In genomic region chr4:44725166-44725565, GRCh38 we compare ENCODE assay signal across 8 cellular contexts. TPM values are rescaled to one million over a fixed set of nuclear protein-coding genes. Genes with fewer than 3 reads are reported as not detected.
DNase-seq lines count a peak whose midpoint lies in the region; ATAC-seq and TF ChIP-seq lines count a peak whose summit lies in the region.

No MANE protein-coding gene starts in this region.

- no TSS peak for BruUV-seq in Panc1 (replicated peaks; lab: Mats Ljungman, UMichigan)

- no peak for ATAC-seq in Panc1

- in situ Hi-C loops in Panc1 (cut with HindIII; ENCODE audit: low pct_unique_long_range_greater_than_20kb, low sequenced_read_pairs) = no loop called here

- H3K9me3 ChIP-seq in Panc1 (ENCODE audit: control insufficient read depth, insufficient read depth, low read depth, low read length) (no peaks in the 10 kb centered on the region), sigmoid colon (no peaks in the 10 kb centered on the region)

- DNase-seq in GM12864 (ENCODE audit: low read depth) (peak; percentile 4), Panc1 (ENCODE audit: low read depth, low spot score) (no peak), epithelial cell of prostate (ENCODE audit: low read depth, low spot score) (no peak), sigmoid colon (no peak), lower leg skin (ENCODE audit: low spot score in 2 of 2) (no peak), hypothalamus (lab: John Stamatoyannopoulos, UW) (no peak), hepatic stellate cell (ENCODE audit: low spot score) (no peak), HT-29 (ENCODE audit: low spot score) (no peak)

- TF ChIP-seq CTCF in GM12864 (IDR thresholded peaks at IDR 0.05; ENCODE audit: low read depth, low read length, missing control alignments) (no peak), Panc1 (IDR thresholded peaks at IDR 0.05) (no peak), sigmoid colon (IDR thresholded peaks at IDR 0.05) (no peak), lower leg skin (IDR thresholded peaks at IDR 0.05) (no peak)

- intact Hi-C loops in Panc1 (cut with micrococcal nuclease; ENCODE audit: unreplicated experiment) = no loop called here
- intact Hi-C loops in sigmoid colon (cut with DNase I) = loop anchor here (5.0 kb wide), 1 partner anchor 48 kb away; the partner anchor contains the start of gene GUF1
- intact Hi-C loops in lower leg skin (cut with DNase I; ENCODE audit: low total_unique reads) = no loop called here

- peaks cover 4% of the 10 kb centered on the region; the same call in 1 of the 2 replicates for H3K4me1 ChIP-seq in Panc1 (ENCODE audit: control insufficient read depth, insufficient read depth, low read length)
- H3K4me1 ChIP-seq in sigmoid colon = peaks cover 0 to 29% (median 15%) of the 10 kb centered on the region in 4 donors

- 43 to 58% methylated on average over 6 of the region's 6 CpGs for WGBS in sigmoid colon, 2 donors
- 34 to 41% methylated on average over 6 of the region's 6 CpGs for WGBS in lower leg skin, 2 donors

- CTCF ChIA-PET in Panc1 (lab: Charles Lee) = no interaction called here

- POLR2A ChIA-PET in Panc1 (lab: Charles Lee) = no interaction called here

- H3K36me3 ChIP-seq in Panc1 (ENCODE audit: control insufficient read depth, insufficient read depth, low read length) = no peaks in the 10 kb centered on the region
- no peaks in the 10 kb centered on the region for H3K36me3 ChIP-seq in sigmoid colon

- no peak for TF ChIP-seq EP300 in sigmoid colon (IDR thresholded peaks at IDR 0.05)

- no peaks in the 10 kb centered on the region for H3K27me3 ChIP-seq in Panc1 (ENCODE audit: control insufficient read depth, insufficient read depth, low read length)
- H3K27me3 ChIP-seq in sigmoid colon = no peaks in the 10 kb centered on the region

- peak overlapping the region; percentile 66 for H3K4me3 ChIP-seq in GM12864 (ENCODE audit: low read depth, low read length)
- H3K4me3 ChIP-seq in Panc1 (ENCODE audit: low read depth in 2 of 2, low read length in 2 of 2) = peak overlapping the region; percentile 76 to 85
- peak overlapping the region; percentile 59 to 90 (median 77) for H3K4me3 ChIP-seq in sigmoid colon
- no peak overlapping the region for H3K4me3 ChIP-seq in lower leg skin (ENCODE audit: low read depth, poor library complexity, severe bottlenecking)

- TF ChIP-seq POLR2A in sigmoid colon (IDR thresholded peaks at IDR 0.05) (no peak), lower leg skin (IDR thresholded peaks at IDR 0.05) (no peak)

- peak overlapping the region; percentile 84 for H3K27ac ChIP-seq in Panc1 (ENCODE audit: low read length)
- H3K27ac ChIP-seq in epithelial cell of prostate = peak overlapping the region; percentile 50
- peak overlapping the region; percentile 84 to 90 (median 87) for H3K27ac ChIP-seq in sigmoid colon

RNA-seq across cellular contexts. Expression of gene GNPDA2, which starts 1.2 kb away (rescaled TPM):
- total RNA-seq in Panc1 (2021; ENCODE audit: unreplicated experiment) (17.9 TPM), sigmoid colon (10 to 100 TPM; 18.5 to 33.2 (median 25.4) TPM), lower leg skin (10 to 100 TPM in 3 of 4 donors, 1 to 10 TPM in 1; 9.4 to 15.6 (median 12.6) TPM)
- 7.9 TPM for polyA plus RNA-seq in Panc1 (2012; ENCODE audit: insufficient read length)
- 1 to 10 TPM; 5.1 to 7.2 (median 7.1) TPM for polyA plus RNA-seq in sigmoid colon
- 1.1 and 1.7 TPM in 2 replicates for total RNA-seq in HT-29 (2014; rRNA removed; shearing (Covaris generic))

RNA-seq across cellular contexts. Expression of gene GUF1, which starts 46.9 kb away (rescaled TPM):
- total RNA-seq in Panc1 (2021; ENCODE audit: unreplicated experiment) (11.6 TPM), sigmoid colon (10 to 100 TPM; 10.9 to 18.0 (median 16.0) TPM), lower leg skin (10 to 100 TPM; 13.4 to 19.8 (median 17.4) TPM)
- polyA plus RNA-seq in Panc1 (2012; ENCODE audit: insufficient read length) = 4.2 TPM
- polyA plus RNA-seq in sigmoid colon = 10 to 100 TPM; 11.6 to 14.2 (median 12.6) TPM
- 11.4 and 12.0 TPM in 2 replicates for total RNA-seq in HT-29 (2014; rRNA removed; shearing (Covaris generic))
